Comparison of ENCODE assay signal across 8 cellular contexts in the genomic region with DNA sequence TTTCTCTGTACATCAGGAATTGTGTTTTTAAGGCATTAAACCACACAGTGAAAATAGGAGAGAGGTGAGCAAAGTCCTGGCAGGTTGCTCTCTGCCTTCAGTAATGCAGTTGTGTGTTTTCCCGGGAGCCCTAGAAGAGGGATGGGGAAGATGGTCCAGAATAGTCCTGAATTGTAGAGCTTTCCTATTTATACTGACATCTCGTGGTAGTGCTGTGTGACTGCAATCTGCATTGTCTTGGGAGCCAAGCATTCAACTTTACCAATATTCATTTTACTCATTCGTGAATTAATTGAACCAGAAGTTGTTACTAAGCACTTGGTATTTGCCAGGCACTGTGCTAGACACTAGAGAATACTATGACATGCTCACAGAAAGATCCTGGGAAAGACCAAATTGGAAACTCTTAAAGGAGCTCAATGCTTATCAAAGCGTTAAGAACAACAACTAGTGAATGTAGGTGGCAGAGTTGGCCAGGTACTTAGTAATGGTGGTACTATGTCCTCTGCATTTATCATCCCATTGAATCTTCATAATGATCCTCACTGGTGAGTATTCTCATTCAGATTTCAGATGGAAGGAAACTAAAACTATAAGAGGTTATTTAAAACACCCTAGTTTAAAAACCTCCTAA.
DNase-seq lines count a peak whose midpoint lies in the region; ATAC-seq and TF ChIP-seq lines count a peak whose summit lies in the region.

No MANE protein-coding gene starts in this region.

- no peaks in the 10 kb centered on the region for H3K79me1 ChIP-seq in mesenchymal stem cell (replicated peaks; ENCODE audit: low read length, poor library complexity, severe bottlenecking)

- no peak overlapping the region for H4K8ac ChIP-seq in mesenchymal stem cell (ENCODE audit: low read length)

- no peak overlapping the region for H3K14ac ChIP-seq in mesenchymal stem cell (ENCODE audit: low read length in 2 of 2)

- H3K23ac ChIP-seq in mesenchymal stem cell (ENCODE audit: low read length in 2 of 2), result no peak overlapping the region

- no peak overlapping the region for H2AK5ac ChIP-seq in mesenchymal stem cell (ENCODE audit: low read length, severe bottlenecking)

- H3K4me3 Mint-ChIP-seq in effector memory CD8-positive, alpha-beta T cell, result no peak overlapping the region

- TF ChIP-seq CTCF in OCI-LY1 (IDR thresholded peaks at IDR 0.05; ENCODE audit: low read length), result peak; percentile 88

- H3K4me2 ChIP-seq in OCI-LY1 (ENCODE audit: low read length) (no peak overlapping the region), mesenchymal stem cell (ENCODE audit: low read length, poor library complexity, severe bottlenecking) (no peak overlapping the region)

- no peak overlapping the region for H4K91ac ChIP-seq in mesenchymal stem cell (ENCODE audit: low read length)

- no peaks in the 10 kb centered on the region for H3K79me2 ChIP-seq in OCI-LY1 (ENCODE audit: insufficient read depth, low read length)

- WGBS in mesenchymal stem cell, result 25% methylated on average over 4 of the region's 4 CpGs

- peaks cover 9 to 10% of the 10 kb centered on the region in 2 donors for H3K4me1 Mint-ChIP-seq in effector memory CD8-positive, alpha-beta T cell (ENCODE audit: low read depth in 2 of 2)

- H2AFZ ChIP-seq in OCI-LY1 (ENCODE audit: low read length), result no peak overlapping the region
- H2AFZ ChIP-seq in mesenchymal stem cell (ENCODE audit: low read depth, low read length), result no peak overlapping the region

- H2BK12ac ChIP-seq in mesenchymal stem cell (ENCODE audit: low read length in 2 of 2), result peak overlapping the region; percentile 49 to 63

- H2BK120ac ChIP-seq in mesenchymal stem cell (ENCODE audit: low read depth, low read length), result peak overlapping the region; percentile 22

- no peaks in the 10 kb centered on the region for H3K36me3 ChIP-seq in OCI-LY1 (ENCODE audit: insufficient read depth, low read length)
- H3K36me3 ChIP-seq in mesenchymal stem cell (ENCODE audit: control insufficient read depth in 1 of 2, insufficient read depth in 2 of 2, low read depth in 1 of 2, low read length in 2 of 2), result no peaks in the 10 kb centered on the region

- no peaks in the 10 kb centered on the region for H3K36me3 Mint-ChIP-seq in effector memory CD8-positive, alpha-beta T cell (ENCODE audit: insufficient read depth)

- peak overlapping the region in 1 of 2 experiments; percentile 37 for H3K18ac ChIP-seq in mesenchymal stem cell (ENCODE audit: low read depth in 1 of 2, low read length in 2 of 2)

- ATAC-seq in HG02973 (IDR thresholded peaks at IDR 0.05; ENCODE audit: unreplicated experiment) (peak; percentile 79), GM19452 (IDR thresholded peaks at IDR 0.05; ENCODE audit: unreplicated experiment) (no peak)
- peak; percentile 50 for ATAC-seq in effector memory CD8-positive, alpha-beta T cell (replicated peaks)

- H3K9me2 ChIP-seq in OCI-LY1 (ENCODE audit: low read depth, low read length), result no peaks in the 10 kb centered on the region

- H3K9me3 ChIP-seq in OCI-LY1 (ENCODE audit: low read length) (no peaks in the 10 kb centered on the region), mesenchymal stem cell (ENCODE audit: control insufficient read depth, low read length) (no peaks in the 10 kb centered on the region)

- H3K27ac ChIP-seq in OCI-LY1 (ENCODE audit: low read depth, low read length, poor library complexity, severe bottlenecking) (no peak overlapping the region), mesenchymal stem cell (ENCODE audit: low read length, poor library complexity, severe bottlenecking) (no peak overlapping the region)

- no peak overlapping the region for H3K27ac Mint-ChIP-seq in effector memory CD8-positive, alpha-beta T cell

- H3K9ac ChIP-seq in OCI-LY1 (ENCODE audit: low read length) (no peak overlapping the region), mesenchymal stem cell (ENCODE audit: low read length) (no peak overlapping the region)

- no peaks in the 10 kb centered on the region for H3K27me3 Mint-ChIP-seq in effector memory CD8-positive, alpha-beta T cell

- H3K9me3 Mint-ChIP-seq in effector memory CD8-positive, alpha-beta T cell, result no peaks in the 10 kb centered on the region

- DNase-seq in DMS79 treated with DMSO at 0.1 percent for 48 hours (lab: John Stamatoyannopoulos, UW) (peak; percentile 5), DMS79 (lab: John Stamatoyannopoulos, UW) (no peak), mesenchymal stem cell (peak; percentile 68), mesenteric fat pad (ENCODE audit: low spot score) (no peak)
- no peak for DNase-seq in effector memory CD8-positive, alpha-beta T cell

- H3K4me1 ChIP-seq in OCI-LY1 (ENCODE audit: insufficient read depth, low read length, severe bottlenecking), result no peaks in the 10 kb centered on the region
- peaks cover 3% of the 10 kb centered on the region for H3K4me1 ChIP-seq in mesenchymal stem cell (ENCODE audit: control insufficient read depth, insufficient read depth, low read depth, low read length)

- H3K4me3 ChIP-seq in OCI-LY1 (ENCODE audit: low read depth, low read length, poor library complexity, severe bottlenecking) (no peak overlapping the region), mesenchymal stem cell (ENCODE audit: insufficient read depth in 1 of 2, low read depth in 1 of 2, low read length in 2 of 2) (no peak overlapping the region)

- H3K27me3 ChIP-seq in OCI-LY1 (ENCODE audit: insufficient read depth, low read length) (no peaks in the 10 kb centered on the region), mesenchymal stem cell (ENCODE audit: control insufficient read depth in 1 of 2, insufficient read depth in 1 of 2, low read length in 2 of 2) (no peaks in the 10 kb centered on the region)

- no peak overlapping the region for H2BK15ac ChIP-seq in mesenchymal stem cell (ENCODE audit: low read depth, poor library complexity, severe bottlenecking)

- no peak overlapping the region for H2BK5ac ChIP-seq in mesenchymal stem cell (ENCODE audit: low read depth, low read length, poor library complexity, severe bottlenecking)

- no peaks in the 10 kb centered on the region for H4K20me1 ChIP-seq in OCI-LY1 (ENCODE audit: insufficient read depth, low read length)

- H3K4ac ChIP-seq in mesenchymal stem cell (ENCODE audit: low read depth in 1 of 2, low read length in 2 of 2), result peak overlapping the region in 1 of 2 experiments; percentile 84

- H3F3A ChIP-seq in OCI-LY1 (ENCODE audit: insufficient read depth, low read length), result no peaks in the 10 kb centered on the region

Comparison
In these comparisons a context has a peak if more than half of its experiments do, and no peak if none do; other contexts are left out.
1. DNase-seq: peak in DMS79 treated with DMSO at 0.1 percent for 48 hours (single experiment) and mesenchymal stem cell (single experiment); none in DMS79 (single experiment), effector memory CD8-positive, alpha-beta T cell (0 of 3) and mesenteric fat pad (single experiment).